In the genomic region with DNA sequence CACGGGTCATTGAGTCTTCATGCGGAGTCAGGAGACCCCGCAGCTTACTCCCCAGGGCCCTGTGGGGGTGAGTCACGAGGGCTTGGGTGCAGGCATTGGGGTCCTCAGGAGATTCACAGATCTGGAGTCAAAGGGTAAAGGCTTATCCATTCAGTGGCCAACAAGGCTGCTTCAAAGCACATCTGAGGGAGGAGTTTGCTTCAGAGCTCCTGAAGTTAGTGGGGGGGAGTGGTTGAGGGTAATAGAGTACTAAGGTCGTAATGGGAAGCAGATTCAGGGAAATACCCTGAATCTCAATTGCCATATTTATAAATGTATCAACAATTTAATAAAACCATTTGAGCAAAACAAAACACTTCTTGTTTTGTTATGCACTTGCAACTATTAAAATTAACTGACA, we compare ENCODE assay signal across 18 cellular contexts. TPM values are rescaled to one million over a fixed set of nuclear protein-coding genes. Genes with fewer than 3 reads are reported as not detected.
DNase-seq lines count a peak whose midpoint lies in the region; ATAC-seq and TF ChIP-seq lines count a peak whose summit lies in the region.
"Had no signal": no experiment of that assay in that cellular context is flagged by ENCODE, and none has a peak within 500 bp of the region (broad histone marks: within the 10 kb centered on the region; RNA-seq: fewer than 3 reads in every experiment).

No MANE protein-coding gene starts in this region.

- POLR2A ChIA-PET in Caco-2 (lab: Charles Lee), result no interaction called here

- H2BK120ac ChIP-seq in trophoblast cell (ENCODE audit: insufficient read depth, low read length, poor library complexity), result peak overlapping the region; percentile 56

- H3K27ac Mint-ChIP-seq in Caco-2 (ENCODE audit: unreplicated experiment) (peak overlapping the region; percentile 55), GM23338 (no peak overlapping the region)
- H3K27ac Mint-ChIP-seq: HFFc6 had no signal

- H3K79me1 ChIP-seq in trophoblast cell (ENCODE audit: low read length), result peaks cover 11% of the 10 kb centered on the region

- H3K4me1 ChIP-seq in Caco-2, result peaks cover 42% of the 10 kb centered on the region
- H3K4me1 ChIP-seq in trophoblast cell (ENCODE audit: control insufficient read depth in 1 of 2, insufficient read depth in 2 of 2, low read length in 2 of 2), result peaks cover 17 to 26% of the 10 kb centered on the region in 2 experiments
- H3K4me1 ChIP-seq in GM23338 (ENCODE audit: insufficient read depth), result peaks cover 25% of the 10 kb centered on the region
- H3K4me1 ChIP-seq in left ventricle myocardium inferior, result peaks cover 52% of the 10 kb centered on the region

- 0 out of 2 replicates have a peak, but pooled peaks cover 3% of the 10 kb centered on the region for H3F3A ChIP-seq in GM23338 (replicated peaks; ENCODE audit: low read depth)

- intact Hi-C loops in Caco-2 (cut with micrococcal nuclease; ENCODE audit: unreplicated experiment) (no loop called here), left colon (cut with DNase I, micrococcal nuclease) (no loop called here), left ventricle myocardium inferior (cut with micrococcal nuclease) (no loop called here)

- DNase-seq in Caco-2 (no peak), left colon (peak in 1 of 2 donors; percentile 34), trophoblast cell (no peak), NCI-H774 (lab: John Stamatoyannopoulos, UW) (no peak), GM23338 (ENCODE audit: low spot score) (no peak), left ventricle myocardium inferior (no peak)
- no peak for DNase-seq in activated CD4-positive, CD25-positive, alpha-beta regulatory T cell treated with anti-CD3 and anti-CD28 coated beads, Interleukin-2, amount 50 U/mL, for 72 hours
- DNase-seq: Calu3, GM23248, HFFc6, Karpas-422, NCI-H187 treated with DMSO at 0.1 percent for 48 hours, NCI-H2171 treated with DMSO at 0.1 percent for 48 hours, SHP77 had no signal

- peak overlapping the region; percentile 82 for H2AK5ac ChIP-seq in trophoblast cell (ENCODE audit: low read length)

- no peaks in the 10 kb centered on the region for H4K20me1 ChIP-seq in GM23338 (replicated peaks; ENCODE audit: insufficient read depth)

- no TSS peak for BruUV-seq in Caco-2 (replicated peaks; lab: Mats Ljungman, UMichigan)

- TF ChIP-seq CTCF in Caco-2 (IDR thresholded peaks at IDR 0.05; ENCODE audit: insufficient read depth in 1 of 2, low read depth in 1 of 2, low read length in 1 of 2, severe bottlenecking in 1 of 2, unreplicated experiment in 1 of 2) (no peak), GM23338 (conservative IDR thresholded peaks at IDR 0.05; ENCODE audit: low read depth in 2 of 2) (no peak), left ventricle myocardium inferior (IDR thresholded peaks at IDR 0.05; ENCODE audit: borderline replicate concordance) (no peak)

- H3K4me1 Mint-ChIP-seq in Caco-2 (ENCODE audit: low read depth, unreplicated experiment) (peaks cover 37% of the 10 kb centered on the region), GM23338 (peaks cover 47% of the 10 kb centered on the region)

- peak overlapping the region; percentile 60 for H3K14ac ChIP-seq in trophoblast cell (ENCODE audit: low read length)

- H3K4me3 ChIP-seq in Caco-2 (ENCODE audit: low read depth, low read length) (no peak overlapping the region), trophoblast cell (ENCODE audit: low read depth, low read length) (no peak overlapping the region), GM23338 (no peak overlapping the region), left ventricle myocardium inferior (no peak overlapping the region)
- H3K4me3 ChIP-seq: GM12878, GM23248 had no signal

- no peaks in the 10 kb centered on the region for H3K27me3 ChIP-seq in Caco-2 (replicated peaks; ENCODE audit: control insufficient read depth, insufficient read depth, low read length)
- H3K27me3 ChIP-seq in trophoblast cell (ENCODE audit: insufficient read depth, low read length), result no peaks in the 10 kb centered on the region
- no peaks in the 10 kb centered on the region for H3K27me3 ChIP-seq in GM23338 (ENCODE audit: insufficient read depth)
- H3K27me3 ChIP-seq in left ventricle myocardium inferior (ENCODE audit: low read depth), result no peaks in the 10 kb centered on the region

- H2AFZ ChIP-seq in trophoblast cell (ENCODE audit: insufficient read depth, low read length, poor library complexity), result no peak overlapping the region
- H2AFZ ChIP-seq in GM23338, result no peak overlapping the region
- H2AFZ ChIP-seq: GM23248 had no signal

- no peak overlapping the region for H3K23ac ChIP-seq in trophoblast cell (ENCODE audit: low read length)

- H3K27ac ChIP-seq in trophoblast cell (ENCODE audit: low read depth, low read length) (no peak overlapping the region), GM23338 (ENCODE audit: low read depth) (no peak overlapping the region), left ventricle myocardium inferior (replicated peaks) (no peak overlapping the region)
- H3K27ac ChIP-seq: C4-2B, GM23248 had no signal

- peak overlapping the region; percentile 88 for H2BK12ac ChIP-seq in trophoblast cell (ENCODE audit: low read length)

- ATAC-seq in HG03565 (IDR thresholded peaks at IDR 0.05; ENCODE audit: unreplicated experiment) (peak; percentile 24), left colon (peak; percentile 20), GM23338 (no peak)
- ATAC-seq: GM12878, SK-N-SH treated with all-trans-retinoic acid at 6 μM for 48 hours had no signal

- peak overlapping the region; percentile 44 for H4K8ac ChIP-seq in trophoblast cell (ENCODE audit: low read depth, low read length)

- H3K36me3 ChIP-seq in Caco-2 (ENCODE audit: control insufficient read depth, insufficient read depth, low read length) (no peaks in the 10 kb centered on the region; the same call in 1 of the 2 replicates), trophoblast cell (ENCODE audit: control insufficient read depth in 1 of 2, insufficient read depth in 2 of 2, low read length in 2 of 2) (peaks cover 0 to 2% of the 10 kb centered on the region in 2 experiments), GM23338 (ENCODE audit: insufficient read depth) (no peaks in the 10 kb centered on the region), left ventricle myocardium inferior (no peaks in the 10 kb centered on the region)

- WGBS in trophoblast cell (ENCODE audit: extremely low coverage, insufficient coverage, insufficient read length), result no CpG with 5 or more reads among the region's 5 CpGs

- CTCF ChIA-PET in Caco-2 (lab: Charles Lee), result no interaction called here

- H3K9ac ChIP-seq in trophoblast cell (ENCODE audit: low read length), result no peak overlapping the region
- H3K9ac ChIP-seq: GM23248 had no signal

- H3K4me3 Mint-ChIP-seq in Caco-2 (ENCODE audit: unreplicated experiment) (no peak overlapping the region), GM23338 (no peak overlapping the region)
- H3K4me3 Mint-ChIP-seq: HFFc6 had no signal

- H3K4me2 ChIP-seq in trophoblast cell (ENCODE audit: low read length) (no peak overlapping the region), GM23338 (no peak overlapping the region)

- H3K9me3 Mint-ChIP-seq in Caco-2 (ENCODE audit: unreplicated experiment), result no peaks in the 10 kb centered on the region
- H3K9me3 Mint-ChIP-seq in GM23338, result no peaks in the 10 kb centered on the region
- H3K9me3 Mint-ChIP-seq: HFFc6 had no signal

- H3K36me3 Mint-ChIP-seq in Caco-2 (ENCODE audit: insufficient read depth, unreplicated experiment) (peaks cover 26% of the 10 kb centered on the region), GM23338 (ENCODE audit: low read depth) (no peaks in the 10 kb centered on the region)

- H3K27me3 Mint-ChIP-seq in Caco-2 (ENCODE audit: insufficient read depth, unreplicated experiment) (no peaks in the 10 kb centered on the region), GM23338 (ENCODE audit: insufficient read depth, low read depth, poor library complexity) (peaks cover 2% of the 10 kb centered on the region)

- H3K4ac ChIP-seq in trophoblast cell (ENCODE audit: low read depth, low read length), result no peak overlapping the region

- H4K91ac ChIP-seq in trophoblast cell (ENCODE audit: low read depth, low read length), result no peak overlapping the region

- peaks cover 4% of the 10 kb centered on the region for H3K79me2 ChIP-seq in trophoblast cell (ENCODE audit: control insufficient read depth, insufficient read depth, low read length, poor library complexity)
- no peaks in the 10 kb centered on the region for H3K79me2 ChIP-seq in GM23338 (replicated peaks; ENCODE audit: insufficient read depth)

- no peak overlapping the region for H2BK5ac ChIP-seq in trophoblast cell (ENCODE audit: low read depth, low read length, poor library complexity)

- no peak overlapping the region for H4K12ac ChIP-seq in trophoblast cell (ENCODE audit: low read depth, low read length)

- peak overlapping the region; percentile 87 for H3K18ac ChIP-seq in trophoblast cell (ENCODE audit: low read length)

- no peaks in the 10 kb centered on the region for H3K9me2 ChIP-seq in GM23338 (ENCODE audit: insufficient read depth)

- H3K9me3 ChIP-seq in Caco-2 (no peaks in the 10 kb centered on the region), trophoblast cell (ENCODE audit: insufficient read depth, low read depth, low read length) (no peaks in the 10 kb centered on the region), left ventricle myocardium inferior (replicated peaks) (no peaks in the 10 kb centered on the region)

RNA-seq across cellular contexts. Expression of gene SH3BGRL2, which starts 37.3 kb away (rescaled TPM):
- 102 and 106 TPM in 2 replicates for total RNA-seq in Caco-2 (2022)
- total RNA-seq in left colon, result 100 to 1,000 TPM; 141 to 157 TPM
- 23.8 and 24.4 TPM in 2 replicates for polyA plus RNA-seq in trophoblast cell (2013)
- total RNA-seq in GM23338 (2014; rRNA removed; shearing (Covaris generic)), result 23.8 and 24.5 TPM in 2 replicates
- polyA plus RNA-seq in GM23338 (2016; fragmentation: Nextera tagmentation; extraction: Ambion mirVana), result 7.5 and 8.4 TPM in 2 replicates
- total RNA-seq in left ventricle myocardium inferior, result 5.8 TPM
